Comparison of ENCODE assay signal across 8 cellular contexts in the genomic region with DNA sequence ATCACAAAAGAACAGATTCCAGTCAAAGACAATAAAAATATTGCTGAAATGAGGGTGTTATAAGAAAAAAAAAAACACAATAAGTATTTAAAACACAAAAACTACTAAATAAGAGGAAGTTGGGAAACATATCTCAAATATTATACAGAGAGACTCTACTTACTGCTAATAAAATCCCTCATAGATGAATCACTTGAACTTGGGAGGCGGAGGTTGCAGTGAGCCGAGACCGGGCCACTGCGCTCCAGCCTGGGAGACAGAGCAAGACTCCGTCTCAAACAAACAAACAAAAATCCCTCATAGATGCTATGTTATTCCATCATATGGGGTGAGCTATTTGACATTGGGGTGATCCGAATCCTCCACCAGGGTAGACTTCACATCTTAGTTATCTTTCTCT.
"Had no signal": no experiment of that assay in that cellular context is flagged by ENCODE, and none has a peak within 500 bp of the region (broad histone marks: within the 10 kb centered on the region; RNA-seq: fewer than 3 reads in every experiment).

No MANE protein-coding gene starts in this region.

- H3K4me1 ChIP-seq: HAP-1 had no signal

- DNase-seq: GM23248, GOT3, H7, HFFc6 had no signal

- FAIRE-seq: HepG2 had no signal

- H3K4me3 ChIP-seq: GM23248, HAP-1 had no signal

- H3K9me3 ChIP-seq: HAP-1 had no signal

- ATAC-seq: HCT116, HepG2 had no signal

- H3K36me3 ChIP-seq: HAP-1 had no signal

- H3K27ac ChIP-seq: GM23248, HL-60 had no signal
